ENCODE assay signal across 2 cellular contexts in the genomic region with DNA sequence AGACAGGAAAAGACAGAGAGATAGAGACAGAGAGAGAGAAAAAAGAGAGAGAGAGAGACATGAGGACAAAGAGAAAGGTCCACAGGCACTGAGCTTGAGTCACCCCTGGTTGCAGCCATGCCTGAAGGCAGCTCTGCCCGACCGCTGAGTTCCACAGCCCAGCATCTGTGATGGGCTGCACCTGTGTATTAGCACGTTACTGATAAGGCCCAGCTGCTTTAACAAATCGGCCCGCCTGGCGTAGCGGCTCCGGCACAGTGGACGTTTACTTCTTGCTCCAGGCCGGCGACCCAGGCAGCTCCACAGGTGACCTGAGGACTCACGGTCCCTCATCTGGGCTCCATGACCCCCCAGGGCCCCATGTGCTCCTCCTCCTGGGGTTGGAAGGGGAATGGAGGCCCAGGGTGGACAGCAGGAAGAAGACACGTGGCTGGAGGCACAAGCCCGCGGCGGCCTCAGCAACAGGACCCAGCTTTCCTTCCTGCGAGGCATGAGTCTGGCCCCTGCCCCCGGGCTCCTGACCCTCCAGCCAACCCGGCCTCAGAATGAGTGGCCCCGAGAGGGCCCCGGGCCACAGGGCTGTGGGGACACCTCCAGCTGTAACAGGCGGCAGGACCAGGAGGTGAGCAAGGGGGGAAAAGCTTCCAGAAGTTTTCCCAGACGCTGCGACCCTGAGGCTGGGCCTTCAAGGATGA.
TF ChIP-seq lines count a peak whose summit lies in the region.

No MANE protein-coding gene starts in this region.

TF ChIP-seq in WTC11, 78 proteins besides CTCF, POLR2A, EP300 and RAD21:
- TF ChIP-seq, protein P1, sequence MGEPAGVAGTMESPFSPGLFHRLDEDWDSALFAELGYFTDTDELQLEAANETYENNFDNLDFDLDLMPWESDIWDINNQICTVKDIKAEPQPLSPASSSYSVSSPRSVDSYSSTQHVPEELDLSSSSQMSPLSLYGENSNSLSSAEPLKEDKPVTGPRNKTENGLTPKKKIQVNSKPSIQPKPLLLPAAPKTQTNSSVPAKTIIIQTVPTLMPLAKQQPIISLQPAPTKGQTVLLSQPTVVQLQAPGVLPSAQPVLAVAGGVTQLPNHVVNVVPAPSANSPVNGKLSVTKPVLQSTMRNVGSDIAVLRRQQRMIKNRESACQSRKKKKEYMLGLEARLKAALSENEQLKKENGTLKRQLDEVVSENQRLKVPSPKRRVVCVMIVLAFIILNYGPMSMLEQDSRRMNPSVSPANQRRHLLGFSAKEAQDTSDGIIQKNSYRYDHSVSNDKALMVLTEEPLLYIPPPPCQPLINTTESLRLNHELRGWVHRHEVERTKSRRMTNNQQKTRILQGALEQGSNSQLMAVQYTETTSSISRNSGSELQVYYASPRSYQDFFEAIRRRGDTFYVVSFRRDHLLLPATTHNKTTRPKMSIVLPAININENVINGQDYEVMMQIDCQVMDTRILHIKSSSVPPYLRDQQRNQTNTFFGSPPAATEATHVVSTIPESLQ (CRISPR knock-in tag; IDR thresholded peaks at IDR 0.05), result no peak
- TF ChIP-seq, protein P2, sequence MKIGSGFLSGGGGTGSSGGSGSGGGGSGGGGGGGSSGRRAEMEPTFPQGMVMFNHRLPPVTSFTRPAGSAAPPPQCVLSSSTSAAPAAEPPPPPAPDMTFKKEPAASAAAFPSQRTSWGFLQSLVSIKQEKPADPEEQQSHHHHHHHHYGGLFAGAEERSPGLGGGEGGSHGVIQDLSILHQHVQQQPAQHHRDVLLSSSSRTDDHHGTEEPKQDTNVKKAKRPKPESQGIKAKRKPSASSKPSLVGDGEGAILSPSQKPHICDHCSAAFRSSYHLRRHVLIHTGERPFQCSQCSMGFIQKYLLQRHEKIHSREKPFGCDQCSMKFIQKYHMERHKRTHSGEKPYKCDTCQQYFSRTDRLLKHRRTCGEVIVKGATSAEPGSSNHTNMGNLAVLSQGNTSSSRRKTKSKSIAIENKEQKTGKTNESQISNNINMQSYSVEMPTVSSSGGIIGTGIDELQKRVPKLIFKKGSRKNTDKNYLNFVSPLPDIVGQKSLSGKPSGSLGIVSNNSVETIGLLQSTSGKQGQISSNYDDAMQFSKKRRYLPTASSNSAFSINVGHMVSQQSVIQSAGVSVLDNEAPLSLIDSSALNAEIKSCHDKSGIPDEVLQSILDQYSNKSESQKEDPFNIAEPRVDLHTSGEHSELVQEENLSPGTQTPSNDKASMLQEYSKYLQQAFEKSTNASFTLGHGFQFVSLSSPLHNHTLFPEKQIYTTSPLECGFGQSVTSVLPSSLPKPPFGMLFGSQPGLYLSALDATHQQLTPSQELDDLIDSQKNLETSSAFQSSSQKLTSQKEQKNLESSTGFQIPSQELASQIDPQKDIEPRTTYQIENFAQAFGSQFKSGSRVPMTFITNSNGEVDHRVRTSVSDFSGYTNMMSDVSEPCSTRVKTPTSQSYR (CRISPR knock-in tag; IDR thresholded peaks at IDR 0.05), result no peak
- TF ChIP-seq GABPB1 (CRISPR knock-in tag; IDR thresholded peaks at IDR 0.05), result no peak
- TF ChIP-seq, protein P3, sequence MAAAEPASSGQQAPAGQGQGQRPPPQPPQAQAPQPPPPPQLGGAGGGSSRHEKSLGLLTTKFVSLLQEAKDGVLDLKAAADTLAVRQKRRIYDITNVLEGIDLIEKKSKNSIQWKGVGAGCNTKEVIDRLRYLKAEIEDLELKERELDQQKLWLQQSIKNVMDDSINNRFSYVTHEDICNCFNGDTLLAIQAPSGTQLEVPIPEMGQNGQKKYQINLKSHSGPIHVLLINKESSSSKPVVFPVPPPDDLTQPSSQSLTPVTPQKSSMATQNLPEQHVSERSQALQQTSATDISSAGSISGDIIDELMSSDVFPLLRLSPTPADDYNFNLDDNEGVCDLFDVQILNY (CRISPR knock-in tag; IDR thresholded peaks at IDR 0.05), result no peak
- TF ChIP-seq, protein P4, sequence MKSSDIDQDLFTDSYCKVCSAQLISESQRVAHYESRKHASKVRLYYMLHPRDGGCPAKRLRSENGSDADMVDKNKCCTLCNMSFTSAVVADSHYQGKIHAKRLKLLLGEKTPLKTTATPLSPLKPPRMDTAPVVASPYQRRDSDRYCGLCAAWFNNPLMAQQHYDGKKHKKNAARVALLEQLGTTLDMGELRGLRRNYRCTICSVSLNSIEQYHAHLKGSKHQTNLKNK (CRISPR knock-in tag; IDR thresholded peaks at IDR 0.05), result no peak
- TF ChIP-seq ETV6 (CRISPR knock-in tag; IDR thresholded peaks at IDR 0.05), result no peak
- TF ChIP-seq ATF1 (CRISPR knock-in tag; IDR thresholded peaks at IDR 0.05), result no peak
- no peak for TF ChIP-seq NR2C2 (CRISPR knock-in tag; IDR thresholded peaks at IDR 0.05)
- TF ChIP-seq, protein P5, sequence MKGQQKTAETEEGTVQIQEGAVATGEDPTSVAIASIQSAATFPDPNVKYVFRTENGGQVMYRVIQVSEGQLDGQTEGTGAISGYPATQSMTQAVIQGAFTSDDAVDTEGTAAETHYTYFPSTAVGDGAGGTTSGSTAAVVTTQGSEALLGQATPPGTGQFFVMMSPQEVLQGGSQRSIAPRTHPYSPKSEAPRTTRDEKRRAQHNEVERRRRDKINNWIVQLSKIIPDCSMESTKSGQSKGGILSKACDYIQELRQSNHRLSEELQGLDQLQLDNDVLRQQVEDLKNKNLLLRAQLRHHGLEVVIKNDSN (CRISPR knock-in tag; IDR thresholded peaks at IDR 0.05), result no peak
- TF ChIP-seq MXD4 (CRISPR knock-in tag; IDR thresholded peaks at IDR 0.05; ENCODE audit: borderline replicate concordance), result no peak
- no peak for TF ChIP-seq MYBL2 (CRISPR knock-in tag; IDR thresholded peaks at IDR 0.05)
- no peak for TF ChIP-seq NFE2L1 (CRISPR knock-in tag; IDR thresholded peaks at IDR 0.05)
- TF ChIP-seq, protein P6, sequence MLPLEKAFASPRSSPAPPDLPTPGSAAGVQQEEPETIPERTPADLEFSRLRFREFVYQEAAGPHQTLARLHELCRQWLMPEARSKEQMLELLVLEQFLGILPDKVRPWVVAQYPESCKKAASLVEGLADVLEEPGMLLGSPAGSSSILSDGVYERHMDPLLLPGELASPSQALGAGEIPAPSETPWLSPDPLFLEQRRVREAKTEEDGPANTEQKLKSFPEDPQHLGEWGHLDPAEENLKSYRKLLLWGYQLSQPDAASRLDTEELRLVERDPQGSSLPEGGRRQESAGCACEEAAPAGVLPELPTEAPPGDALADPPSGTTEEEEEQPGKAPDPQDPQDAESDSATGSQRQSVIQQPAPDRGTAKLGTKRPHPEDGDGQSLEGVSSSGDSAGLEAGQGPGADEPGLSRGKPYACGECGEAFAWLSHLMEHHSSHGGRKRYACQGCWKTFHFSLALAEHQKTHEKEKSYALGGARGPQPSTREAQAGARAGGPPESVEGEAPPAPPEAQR (CRISPR knock-in tag; IDR thresholded peaks at IDR 0.05), result no peak
- TF ChIP-seq EMX1 (CRISPR knock-in tag; IDR thresholded peaks at IDR 0.05), result no peak
- TF ChIP-seq ZNF121 (CRISPR knock-in tag; IDR thresholded peaks at IDR 0.05), result no peak
- TF ChIP-seq, protein P7, sequence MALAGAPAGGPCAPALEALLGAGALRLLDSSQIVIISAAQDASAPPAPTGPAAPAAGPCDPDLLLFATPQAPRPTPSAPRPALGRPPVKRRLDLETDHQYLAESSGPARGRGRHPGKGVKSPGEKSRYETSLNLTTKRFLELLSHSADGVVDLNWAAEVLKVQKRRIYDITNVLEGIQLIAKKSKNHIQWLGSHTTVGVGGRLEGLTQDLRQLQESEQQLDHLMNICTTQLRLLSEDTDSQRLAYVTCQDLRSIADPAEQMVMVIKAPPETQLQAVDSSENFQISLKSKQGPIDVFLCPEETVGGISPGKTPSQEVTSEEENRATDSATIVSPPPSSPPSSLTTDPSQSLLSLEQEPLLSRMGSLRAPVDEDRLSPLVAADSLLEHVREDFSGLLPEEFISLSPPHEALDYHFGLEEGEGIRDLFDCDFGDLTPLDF (CRISPR knock-in tag; IDR thresholded peaks at IDR 0.05), result no peak
- no peak for TF ChIP-seq ZNF416 (CRISPR knock-in tag; IDR thresholded peaks at IDR 0.05)

TF ChIP-seq in GM12891, 5 proteins besides CTCF, POLR2A, EP300 and RAD21 (continued from another document):
- TF ChIP-seq SPI1 (IDR thresholded peaks at IDR 0.05; ENCODE audit: low read depth, low read length) (no peak), PAX5 (IDR thresholded peaks at IDR 0.05; ENCODE audit: insufficient read depth, low read length, severe bottlenecking) (no peak), POLR2AphosphoS5 (IDR thresholded peaks at IDR 0.05; ENCODE audit: low read depth, low read length) (no peak), POU2F2 (IDR thresholded peaks at IDR 0.05; ENCODE audit: low read depth, low read length) (no peak)
